ENCODE assay signal across 9 cellular contexts in genomic region chr15:74373056-74373650, GRCh38. TPM values are rescaled to one million over a fixed set of nuclear protein-coding genes. Genes with fewer than 3 reads are reported as not detected.
DNase-seq lines count a peak whose midpoint lies in the region; ATAC-seq and TF ChIP-seq lines count a peak whose summit lies in the region.
"Had no signal": no experiment of that assay in that cellular context is flagged by ENCODE, and none has a peak within 500 bp of the region (broad histone marks: within the 10 kb centered on the region; RNA-seq: fewer than 3 reads in every experiment).

No MANE protein-coding gene starts in this region.

- no peaks in the 10 kb centered on the region for H3K79me2 ChIP-seq in OCI-LY3 (ENCODE audit: low read length)

- H3K27me3 ChIP-seq in OCI-LY3 (ENCODE audit: low read depth, low read length) (no peaks in the 10 kb centered on the region), skeletal muscle satellite cell (ENCODE audit: control insufficient read depth, insufficient read depth, low read length) (peaks cover 50% of the 10 kb centered on the region)

- H3K36me3 Mint-ChIP-seq in activated CD4-positive, alpha-beta T cell treated with anti-CD3 and anti-CD28 coated beads, Interleukin-2, amount 10 ng/mL, durations not matched to agents 7 days and 5 days (ENCODE audit: low read depth), result no peaks in the 10 kb centered on the region

- H3K4me2 ChIP-seq in OCI-LY3 (ENCODE audit: low read length) (peak overlapping the region; percentile 93), skeletal muscle satellite cell (ENCODE audit: low read length) (peak overlapping the region; percentile 97)

- no peak for ATAC-seq in GM19023 (IDR thresholded peaks at IDR 0.05; ENCODE audit: unreplicated experiment)

- H3K27ac Mint-ChIP-seq in activated CD4-positive, alpha-beta T cell treated with anti-CD3 and anti-CD28 coated beads, Interleukin-2, amount 10 ng/mL, durations not matched to agents 7 days and 5 days, result peak overlapping the region; percentile 65

- peaks cover 20% of the 10 kb centered on the region for H3K4me1 Mint-ChIP-seq in activated CD4-positive, alpha-beta T cell treated with anti-CD3 and anti-CD28 coated beads, Interleukin-2, amount 10 ng/mL, durations not matched to agents 7 days and 5 days

- H3K4me3 ChIP-seq in OCI-LY3 (ENCODE audit: low read length) (peak overlapping the region; percentile 84), coronary artery (no peak overlapping the region), skeletal muscle satellite cell (ENCODE audit: low read length) (no peak overlapping the region)

- H3K36me3 ChIP-seq in OCI-LY3 (replicated peaks; ENCODE audit: low read depth, low read length) (no peaks in the 10 kb centered on the region), skeletal muscle satellite cell (ENCODE audit: insufficient read depth, low read length) (no peaks in the 10 kb centered on the region)

- no peak for DNase-seq in activated CD4-positive, alpha-beta T cell treated with anti-CD3 and anti-CD28 coated beads, Interleukin-2, amount 10 ng/mL, durations not matched to agents 7 days and 5 days
- DNase-seq in activated CD4-positive, alpha-beta T cell treated with anti-CD3 and anti-CD28 coated beads, Interleukin-2, amount 50 U/mL, for 4 hours, result no peak
- DNase-seq in coronary artery (ENCODE audit: low spot score) (peak; percentile 60), MV-4-11 (lab: John Stamatoyannopoulos, UW) (no peak), KBM-7 (no peak)

- H3K9ac ChIP-seq in OCI-LY3 (ENCODE audit: low read length), result peak overlapping the region; percentile 65; the same call in 1 of the 2 replicates
- no peak overlapping the region for H3K9ac ChIP-seq in skeletal muscle satellite cell (ENCODE audit: low read depth, low read length)

- H3K4me3 Mint-ChIP-seq in activated CD4-positive, alpha-beta T cell treated with anti-CD3 and anti-CD28 coated beads, Interleukin-2, amount 10 ng/mL, durations not matched to agents 7 days and 5 days, result peak overlapping the region; percentile 79

- no peaks in the 10 kb centered on the region for H3K9me3 ChIP-seq in OCI-LY3 (ENCODE audit: insufficient read depth, low read length)
- H3K9me3 ChIP-seq in skeletal muscle satellite cell (replicated peaks; ENCODE audit: low read length), result no peaks in the 10 kb centered on the region

- in situ Hi-C loops in KBM-7 (cut with MboI; ENCODE audit: low pct_unique_long_range_greater_than_20kb, low sequenced_read_pairs), result no loop called here

- no peak for TF ChIP-seq CTCF in OCI-LY3 (IDR thresholded peaks at IDR 0.05; ENCODE audit: low read depth, low read length)
- TF ChIP-seq CTCF in coronary artery (IDR thresholded peaks at IDR 0.05), result no peak

- CTCF ChIA-PET in activated CD4-positive, alpha-beta T cell treated with anti-CD3 and anti-CD28 coated beads, Interleukin-2, amount 10 ng/mL, durations not matched to agents 7 days and 5 days (lab: Charles Lee), result interaction anchor here (0.7 to 2.6 kb wide), 12 partner anchors 8 to 259 kb away, joined by 3 to 16 read pairs (median 6); no protein-coding TSS in a partner anchor

- no peaks in the 10 kb centered on the region for H4K20me1 ChIP-seq in OCI-LY3 (ENCODE audit: insufficient read depth, low read length)

- H2AFZ ChIP-seq in OCI-LY3 (ENCODE audit: low read depth, low read length), result peak overlapping the region; percentile 71; the same call in 1 of the 2 replicates

- POLR2A ChIA-PET in activated CD4-positive, alpha-beta T cell treated with anti-CD3 and anti-CD28 coated beads, Interleukin-2, amount 10 ng/mL, durations not matched to agents 7 days and 5 days (lab: Charles Lee), result no interaction called here

- peaks cover 41% of the 10 kb centered on the region for H3K4me1 ChIP-seq in OCI-LY3 (ENCODE audit: low read length)
- peaks cover 11% of the 10 kb centered on the region for H3K4me1 ChIP-seq in skeletal muscle satellite cell (ENCODE audit: control insufficient read depth, insufficient read depth, low read length)

- H3K9me3 Mint-ChIP-seq in activated CD4-positive, alpha-beta T cell treated with anti-CD3 and anti-CD28 coated beads, Interleukin-2, amount 10 ng/mL, durations not matched to agents 7 days and 5 days, result no peaks in the 10 kb centered on the region

- no peak overlapping the region for H3K27ac ChIP-seq in OCI-LY3 (ENCODE audit: low read length)
- H3K27ac ChIP-seq in coronary artery, result no peak overlapping the region

- peaks cover 33% of the 10 kb centered on the region for H3K27me3 Mint-ChIP-seq in activated CD4-positive, alpha-beta T cell treated with anti-CD3 and anti-CD28 coated beads, Interleukin-2, amount 10 ng/mL, durations not matched to agents 7 days and 5 days

RNA-seq across cellular contexts. Expression of gene CYP11A1, which starts 5.7 kb away (rescaled TPM):
- total RNA-seq in activated CD4-positive, alpha-beta T cell treated with anti-CD3 and anti-CD28 coated beads, Interleukin-2, amount 10 ng/mL, durations not matched to agents 7 days and 5 days, result not detected
- 0.87 and 1.3 TPM in 2 replicates for total RNA-seq in skeletal muscle satellite cell (2012; rRNA removed)
- total RNA-seq: bronchial epithelial cell had no signal
